ENCODE assay signal across 8 cellular contexts in genomic region chr20:50110141-50111047, GRCh38. TPM values are rescaled to one million over a fixed set of nuclear protein-coding genes. Genes with fewer than 3 reads are reported as not detected.
DNase-seq lines count a peak whose midpoint lies in the region; ATAC-seq and TF ChIP-seq lines count a peak whose summit lies in the region.

No MANE protein-coding gene starts in this region.

- TF ChIP-seq CTCF in thyroid gland (IDR thresholded peaks at IDR 0.05) = no peak

- H3K27me3 Mint-ChIP-seq in activated naive CD4-positive, alpha-beta T cell treated with anti-CD3 and anti-CD28 coated beads, Interleukin-2, amount 10 ng/mL, durations not matched to agents 7 days and 5 days = no peaks in the 10 kb centered on the region

- H3K4me1 ChIP-seq in thyroid gland = peaks cover 47 to 72% of the 10 kb centered on the region in 2 donors

- DNase-seq in stimulated activated CD4-positive, alpha-beta T cell treated with anti-CD3 and anti-CD28 coated beads, Interleukin-1b, Interleukin-23, amount 100 ng/mL, for 48 hours = peak; percentile 62
- DNase-seq in stimulated activated CD4-positive, alpha-beta T cell treated with anti-CD3 and anti-CD28 coated beads, Interleukin-4, amount 100 ng/mL, for 4 hours = no peak
- peak; percentile 83 for DNase-seq in KG1 (lab: John Stamatoyannopoulos, UW)
- peak; percentile 52 for DNase-seq in activated naive CD4-positive, alpha-beta T cell treated with anti-CD3 and anti-CD28 coated beads, Interleukin-2, amount 10 ng/mL, durations not matched to agents 7 days and 5 days
- DNase-seq in kidney glomerular epithelial cell (lab: John Stamatoyannopoulos, UW) = peak; percentile 36
- peak; percentile 29 to 33 for DNase-seq in thyroid gland
- no peak for DNase-seq in NCI-H774 (lab: John Stamatoyannopoulos, UW)

- H3K4me3 Mint-ChIP-seq in activated naive CD4-positive, alpha-beta T cell treated with anti-CD3 and anti-CD28 coated beads, Interleukin-2, amount 10 ng/mL, durations not matched to agents 7 days and 5 days = peak overlapping the region; percentile 89

- peaks cover 72% of the 10 kb centered on the region for H3K4me1 Mint-ChIP-seq in activated naive CD4-positive, alpha-beta T cell treated with anti-CD3 and anti-CD28 coated beads, Interleukin-2, amount 10 ng/mL, durations not matched to agents 7 days and 5 days

- TF ChIP-seq POLR2A in thyroid gland (IDR thresholded peaks at IDR 0.05) = no peak

- no peaks in the 10 kb centered on the region for H3K36me3 ChIP-seq in thyroid gland

- CTCF ChIA-PET in activated naive CD4-positive, alpha-beta T cell treated with anti-CD3 and anti-CD28 coated beads, Interleukin-2, amount 10 ng/mL, durations not matched to agents 7 days and 5 days (lab: Charles Lee) = interaction anchor here (0.6 to 1.6 kb wide), 6 partner anchors 10 to 434 kb away, joined by 3 to 4 read pairs (median 4); no protein-coding TSS in a partner anchor

- H3K27ac ChIP-seq in thyroid gland = no peak overlapping the region

- peaks cover 30% of the 10 kb centered on the region for H3K36me3 Mint-ChIP-seq in activated naive CD4-positive, alpha-beta T cell treated with anti-CD3 and anti-CD28 coated beads, Interleukin-2, amount 10 ng/mL, durations not matched to agents 7 days and 5 days

- H3K27ac Mint-ChIP-seq in activated naive CD4-positive, alpha-beta T cell treated with anti-CD3 and anti-CD28 coated beads, Interleukin-2, amount 10 ng/mL, durations not matched to agents 7 days and 5 days = peak overlapping the region; percentile 89

- no peaks in the 10 kb centered on the region for H3K27me3 ChIP-seq in thyroid gland

- H3K9me3 Mint-ChIP-seq in activated naive CD4-positive, alpha-beta T cell treated with anti-CD3 and anti-CD28 coated beads, Interleukin-2, amount 10 ng/mL, durations not matched to agents 7 days and 5 days = no peaks in the 10 kb centered on the region

- no peaks in the 10 kb centered on the region for H3K9me3 ChIP-seq in thyroid gland

- no peak overlapping the region for H3K4me3 ChIP-seq in thyroid gland (replicated peaks in 1 of 3)

- intact Hi-C loops in thyroid gland (cut with DNase I) = no loop called here

- 50 to 53% methylated on average over 4 of the region's 4 CpGs for WGBS in thyroid gland, 2 donors

- no peak for ATAC-seq in GM19467 (IDR thresholded peaks at IDR 0.05; ENCODE audit: unreplicated experiment)

RNA-seq across cellular contexts. Expression of gene UBE2V1, which starts 2.6 kb away (rescaled TPM):
- 100 to 1,000 TPM in 1 of 4 donors, 10 to 100 TPM in 3; 77.3 to 110 (median 92.3) TPM for total RNA-seq in thyroid gland

RNA-seq across cellular contexts. Expression of gene PEDS1, which starts 43.1 kb away (rescaled TPM):
- total RNA-seq in thyroid gland = 10 to 100 TPM; 15.8 to 22.7 (median 19.7) TPM

Comparison
In these comparisons a context has a peak if more than half of its experiments do, and no peak if none do; other contexts are left out.
1. DNase-seq: peak in stimulated activated CD4-positive, alpha-beta T cell treated with anti-CD3 and anti-CD28 coated beads, Interleukin-1b, Interleukin-23, amount 100 ng/mL, for 48 hours (single experiment), KG1 (single experiment), activated naive CD4-positive, alpha-beta T cell treated with anti-CD3 and anti-CD28 coated beads, Interleukin-2, amount 10 ng/mL, durations not matched to agents 7 days and 5 days (single experiment), kidney glomerular epithelial cell (single experiment) and thyroid gland (2 of 2); none in stimulated activated CD4-positive, alpha-beta T cell treated with anti-CD3 and anti-CD28 coated beads, Interleukin-4, amount 100 ng/mL, for 4 hours (0 of 2) and NCI-H774 (single experiment).